ENCODE assay signal across 24 cellular contexts in the genomic region with DNA sequence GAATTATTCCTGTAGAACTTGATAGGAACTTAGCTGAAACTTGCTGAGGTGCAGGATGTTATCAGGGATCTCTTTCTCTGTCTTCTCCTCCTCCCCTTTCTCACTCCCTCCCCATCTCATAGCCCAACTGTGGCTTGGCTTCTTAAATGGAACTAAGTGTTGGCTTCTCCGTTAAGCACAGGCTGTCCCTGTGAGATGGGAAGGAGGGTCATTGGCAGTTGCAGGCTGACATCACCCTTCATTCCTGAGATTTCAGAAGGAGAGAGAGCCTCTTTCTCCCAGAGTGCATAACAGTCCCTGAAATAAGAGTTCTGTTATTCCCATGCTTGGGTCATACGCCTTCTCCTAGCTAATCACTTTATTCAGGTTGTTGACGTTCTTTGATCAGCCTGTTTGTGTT.
"Had no signal": no experiment of that assay in that cellular context is flagged by ENCODE, and none has a peak within 500 bp of the region (broad histone marks: within the 10 kb centered on the region; RNA-seq: fewer than 3 reads in every experiment).

No MANE protein-coding gene starts in this region.

- DNase-seq: Kasumi-1; MM.1S; NCI-H1092 treated with DMSO at 0.1 percent for 48 hours; NCI-H1436; NCI-H187; NCI-H2029; NCI-H2081 treated with DMSO at 0.1 percent for 48 hours; NCI-H2171; NCI-H226; NCI-H446; NCI-H510A; NCI-H524 treated with DMSO at 0.1 percent for 48 hours; NCI-H69; NCI-H774; NK-92 treated with Interleukin-12 subunit alpha and Interleukin-12 subunit beta, amount 100 ng/mL, for 24 hours; PC-3; SHP77; SK-N-SH had no signal

- H3K27ac ChIP-seq: HL-60, KMS-11, RWPE1 had no signal

- H3K4me2 ChIP-seq: KMS-11, SK-N-SH had no signal

- ATAC-seq: K562, Panc1, PC-3 had no signal

- H3K4me3 ChIP-seq: K562 had no signal

- H3K9ac ChIP-seq: KMS-11, SK-N-SH had no signal

- H3K9me3 ChIP-seq: SK-N-SH had no signal

- FAIRE-seq: HTR-8/SVneo, K562 had no signal
